In the genomic region with DNA sequence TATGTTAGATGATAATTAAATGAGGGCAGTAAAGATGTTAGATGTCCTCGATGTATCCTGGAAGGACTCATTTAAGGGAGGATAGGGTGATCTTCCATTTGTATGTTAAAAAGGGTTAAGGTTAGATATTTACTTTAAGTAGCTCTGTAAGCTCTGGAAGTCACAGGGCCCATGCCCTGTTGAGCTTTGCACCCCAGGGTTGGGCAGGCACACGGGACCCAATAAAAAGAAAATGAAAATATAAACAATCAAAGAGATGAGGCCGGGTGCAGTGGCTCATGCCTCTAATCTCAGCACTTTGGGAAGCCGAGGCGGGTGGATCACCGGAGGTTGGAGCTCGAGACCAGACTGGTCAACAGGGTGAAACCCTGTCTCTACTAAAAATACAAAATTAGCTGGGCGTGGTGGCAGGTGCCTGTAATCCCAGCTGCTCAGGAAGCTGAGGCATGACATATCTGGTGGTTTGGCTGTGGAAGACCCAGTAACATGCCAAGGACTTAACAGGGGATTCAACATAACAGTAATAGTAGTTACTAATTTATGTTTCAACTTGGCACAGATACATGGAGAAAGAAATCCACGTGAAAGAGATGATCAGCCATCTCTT, we compare ENCODE assay signal across 30 cellular contexts. TPM values are rescaled to one million over a fixed set of nuclear protein-coding genes. Genes with fewer than 3 reads are reported as not detected.
"Had no signal": no experiment of that assay in that cellular context is flagged by ENCODE, and none has a peak within 500 bp of the region (broad histone marks: within the 10 kb centered on the region; RNA-seq: fewer than 3 reads in every experiment).

No MANE protein-coding gene starts in this region.

- H3K27ac ChIP-seq: adrenal gland, body of pancreas, esophagus muscularis mucosa, foreskin keratinocyte, gastrocnemius medialis had no signal

- H3K27me3 ChIP-seq: adrenal gland, body of pancreas, esophagus muscularis mucosa, foreskin keratinocyte, gastrocnemius medialis had no signal

- H3K4me1 ChIP-seq: adrenal gland, body of pancreas, esophagus muscularis mucosa, foreskin keratinocyte, gastrocnemius medialis had no signal

- DNase-seq: activated CD4-positive, alpha-beta memory T cell treated with anti-CD3 and anti-CD28 coated beads for 36 hours; activated CD4-positive, alpha-beta T cell treated with anti-CD3 and anti-CD28 coated beads for 36 hours; activated CD4-positive, alpha-beta T cell treated with anti-CD3 and anti-CD28 coated beads, Interleukin-2, amount 10 ng/mL, durations not matched to agents 24 days and 14 days; activated CD4-positive, CD25-positive, alpha-beta regulatory T cell; activated CD4-positive, CD25-positive, alpha-beta regulatory T cell treated with anti-CD3 and anti-CD28 coated beads, Interleukin-2, amount 50 U/mL, for 72 hours; activated CD8-positive, alpha-beta memory T cell treated with anti-CD3 and anti-CD28 coated beads, Interleukin-2, amount 10 ng/mL, durations not matched to agents 7 days and 5 days; activated CD8-positive, alpha-beta memory T cell treated with anti-CD3 and anti-CD28 coated beads, Interleukin-2, amount 50 U/mL, for 4 hours; activated CD8-positive, alpha-beta T cell treated with anti-CD3 and anti-CD28 coated beads, Interleukin-2, amount 10 ng/mL, durations not matched to agents 7 days and 5 days; activated effector memory CD4-positive, alpha-beta T cell treated with anti-CD3 and anti-CD28 coated beads, Interleukin-2, amount 50 U/mL, for 16 hours; activated naive CD4-positive, alpha-beta T cell treated with anti-CD3 and anti-CD28 coated beads for 36 hours; activated naive CD8-positive, alpha-beta T cell treated with anti-CD3 and anti-CD28 coated beads for 36 hours; activated naive CD8-positive, alpha-beta T cell treated with anti-CD3 and anti-CD28 coated beads, Interleukin-2, amount 50 U/mL, for 24 hours; activated T-cell treated with anti-CD3 and anti-CD28 coated beads, Interleukin-2, amount 50 U/mL, for 1 hour; activated T-cell treated with anti-CD3 and anti-CD28 coated beads, Interleukin-2, amount 50 U/mL, for 48 hours; adrenal gland; amygdala; aorta; body of pancreas; caudate nucleus; cortex of kidney; dermis blood vessel endothelial cell; effector CD4-positive, alpha-beta T cell; effector memory CD8-positive, alpha-beta T cell; erythroblast; foreskin keratinocyte; gastrocnemius medialis; glutamatergic neuron; T-helper 1 cell; T-helper 2 cell had no signal

- H3K36me3 ChIP-seq: adrenal gland, esophagus muscularis mucosa, gastrocnemius medialis had no signal

- H3K9me3 ChIP-seq: adrenal gland, body of pancreas, esophagus muscularis mucosa, gastrocnemius medialis had no signal

- H3K4me3 ChIP-seq: adrenal gland, body of pancreas, esophagus muscularis mucosa, gastrocnemius medialis had no signal

- ATAC-seq: activated CD4-positive, alpha-beta T cell treated with anti-CD3 and anti-CD28 coated beads for 36 hours; activated CD8-positive, alpha-beta memory T cell treated with anti-CD3 and anti-CD28 coated beads, Interleukin-2, amount 10 ng/mL, durations not matched to agents 7 days and 5 days; activated CD8-positive, alpha-beta T cell treated with anti-CD3 and anti-CD28 coated beads, Interleukin-2, amount 10 ng/mL, durations not matched to agents 7 days and 5 days; activated naive CD8-positive, alpha-beta T cell treated with anti-CD3 and anti-CD28 coated beads, Interleukin-2, amount 50 U/mL, for 24 hours; body of pancreas; effector memory CD8-positive, alpha-beta T cell; foreskin keratinocyte; gastrocnemius medialis had no signal

RNA-seq across cellular contexts. Expression of gene PHEX, which starts 16.9 kb away (rescaled TPM):
- total RNA-seq: body of pancreas had no signal
